8 cellular contexts compared by ENCODE assay signal in genomic region chr1:19208710-19209438, GRCh38. TPM values are rescaled to one million over a fixed set of nuclear protein-coding genes. Genes with fewer than 3 reads are reported as not detected.
DNase-seq lines count a peak whose midpoint lies in the region; ATAC-seq and TF ChIP-seq lines count a peak whose summit lies in the region.

No MANE protein-coding gene starts in this region.

- H3K4me3 Mint-ChIP-seq in HFFc6 (peak overlapping the region; percentile 94), MCF 10A (ENCODE audit: unreplicated experiment) (peak overlapping the region; percentile 79)

- no peaks in the 10 kb centered on the region for H3K9me3 Mint-ChIP-seq in HFFc6
- H3K9me3 Mint-ChIP-seq in MCF 10A (ENCODE audit: unreplicated experiment), result no peaks in the 10 kb centered on the region

- H3K27ac Mint-ChIP-seq in HFFc6, result peak overlapping the region; percentile 93
- H3K27ac Mint-ChIP-seq in MCF 10A (ENCODE audit: low read depth, unreplicated experiment), result peak overlapping the region; percentile 94

- H3K79me1 ChIP-seq in mesenchymal stem cell (replicated peaks; ENCODE audit: low read length, poor library complexity, severe bottlenecking), result no peaks in the 10 kb centered on the region

- no peak overlapping the region for H4K8ac ChIP-seq in mesenchymal stem cell (ENCODE audit: low read length)

- intact Hi-C loops in A673 (cut with micrococcal nuclease; ENCODE audit: unreplicated experiment) (no loop called here), MCF 10A (cut with micrococcal nuclease) (no loop called here)

- H3K27me3 Mint-ChIP-seq in HFFc6 (ENCODE audit: insufficient read depth) (no peaks in the 10 kb centered on the region), MCF 10A (ENCODE audit: insufficient read depth, unreplicated experiment) (no peaks in the 10 kb centered on the region)

- peak overlapping the region; percentile 98 for H3K4me3 ChIP-seq in A673 (ENCODE audit: low read depth, low read length, poor library complexity, severe bottlenecking)
- peak overlapping the region in 1 of 2 experiments; percentile 100 for H3K4me3 ChIP-seq in mesenchymal stem cell (ENCODE audit: insufficient read depth in 1 of 2, low read depth in 1 of 2, low read length in 2 of 2)

- peaks cover 28% of the 10 kb centered on the region for H3K4me1 ChIP-seq in A673 (ENCODE audit: insufficient read depth, low read length, poor library complexity, severe bottlenecking)
- H3K4me1 ChIP-seq in mesenchymal stem cell (ENCODE audit: control insufficient read depth, insufficient read depth, low read depth, low read length), result peaks cover 8% of the 10 kb centered on the region

- no peak overlapping the region for H2AFZ ChIP-seq in mesenchymal stem cell (ENCODE audit: low read depth, low read length)

- TF ChIP-seq CTCF in A673 (conservative IDR thresholded peaks at IDR 0.05; ENCODE audit: low read depth, low read length) (no peak), HFFc6 (IDR thresholded peaks at IDR 0.05) (no peak), MCF 10A (IDR thresholded peaks at IDR 0.05; ENCODE audit: unreplicated experiment) (no peak)

- CTCF ChIA-PET in A673 (lab: Charles Lee) (no interaction called here), MCF 10A (lab: Yijun Ruan, JAX) (interaction anchor here (0.6 to 1.2 kb wide), 2 partner anchors 322 to 612 kb away, joined by 3 read pairs; no protein-coding TSS in a partner anchor)

- DNase-seq in A673 (ENCODE audit: low spot score) (no peak), HFFc6 (peak; percentile 71), MCF 10A (ENCODE audit: unreplicated experiment) (peak; percentile 16), mesenchymal stem cell (peak; percentile 83), NCI-H82 (lab: John Stamatoyannopoulos, UW) (no peak)
- DNase-seq in activated effector memory CD4-positive, alpha-beta T cell treated with anti-CD3 and anti-CD28 coated beads, Interleukin-2, amount 50 U/mL, for 16 hours, result no peak
- no peak for DNase-seq in stimulated activated CD4-positive, alpha-beta T cell treated with anti-CD3 and anti-CD28 coated beads, Interleukin-2, amount 100 ng/mL, for 24 hours

- H2BK5ac ChIP-seq in mesenchymal stem cell (ENCODE audit: low read depth, low read length, poor library complexity, severe bottlenecking), result peak overlapping the region; percentile 88

- POLR2A ChIA-PET in A673 (lab: Charles Lee; ENCODE audit: low non-redundant PET) (no interaction called here), MCF 10A (lab: Yijun Ruan, JAX) (interaction anchor here (0.6 to 3.6 kb wide), 13 partner anchors 10 to 434 kb away, joined by 3 to 18 read pairs (median 4); partner anchors contain the start of genes AKR7A2, EMC1, MRTO4 and SLC66A1)

- H3K27me3 ChIP-seq in A673 (replicated peaks; ENCODE audit: insufficient read depth, low read depth, low read length, poor library complexity) (no peaks in the 10 kb centered on the region), mesenchymal stem cell (ENCODE audit: control insufficient read depth in 1 of 2, insufficient read depth in 1 of 2, low read length in 2 of 2) (no peaks in the 10 kb centered on the region)

- peak overlapping the region in 1 of 2 experiments; percentile 33 for H3K18ac ChIP-seq in mesenchymal stem cell (ENCODE audit: low read depth in 1 of 2, low read length in 2 of 2)

- peaks cover 15% of the 10 kb centered on the region for H3K36me3 ChIP-seq in A673 (ENCODE audit: insufficient read depth, low read length, poor library complexity, severe bottlenecking)
- peaks cover 0 to 12% of the 10 kb centered on the region in 2 experiments for H3K36me3 ChIP-seq in mesenchymal stem cell (ENCODE audit: control insufficient read depth in 1 of 2, insufficient read depth in 2 of 2, low read depth in 1 of 2, low read length in 2 of 2)

- no peak overlapping the region for H3K14ac ChIP-seq in mesenchymal stem cell (ENCODE audit: low read length in 2 of 2)

- no peak overlapping the region for H2AK5ac ChIP-seq in mesenchymal stem cell (ENCODE audit: low read length, severe bottlenecking)

- no peak overlapping the region for H3K23ac ChIP-seq in mesenchymal stem cell (ENCODE audit: low read length in 2 of 2)

- H3K9me3 ChIP-seq in A673 (ENCODE audit: low read depth, low read length, poor library complexity, severe bottlenecking), result no peaks in the 10 kb centered on the region
- no peaks in the 10 kb centered on the region for H3K9me3 ChIP-seq in mesenchymal stem cell (ENCODE audit: control insufficient read depth, low read length)

- no peak overlapping the region for H2BK15ac ChIP-seq in mesenchymal stem cell (ENCODE audit: low read depth, poor library complexity, severe bottlenecking)

- H3K27ac ChIP-seq in A673 (ENCODE audit: low read depth, low read length, poor library complexity, severe bottlenecking) (peak overlapping the region; percentile 97), mesenchymal stem cell (ENCODE audit: low read length, poor library complexity, severe bottlenecking) (peak overlapping the region; percentile 78)

- peak overlapping the region; percentile 99 for H3K9ac ChIP-seq in mesenchymal stem cell (ENCODE audit: low read length)

- H3K36me3 Mint-ChIP-seq in HFFc6 (ENCODE audit: low read depth), result peaks cover 38% of the 10 kb centered on the region
- peaks cover 15% of the 10 kb centered on the region for H3K36me3 Mint-ChIP-seq in MCF 10A (ENCODE audit: insufficient read depth, unreplicated experiment)

- H2BK120ac ChIP-seq in mesenchymal stem cell (ENCODE audit: low read depth, low read length), result no peak overlapping the region

- no peak overlapping the region for H4K91ac ChIP-seq in mesenchymal stem cell (ENCODE audit: low read length)

- H3K4me1 Mint-ChIP-seq in HFFc6 (ENCODE audit: low read depth) (peaks cover 76% of the 10 kb centered on the region), MCF 10A (ENCODE audit: insufficient read depth, unreplicated experiment) (peaks cover 36% of the 10 kb centered on the region)

- H3K4ac ChIP-seq in mesenchymal stem cell (ENCODE audit: low read depth in 1 of 2, low read length in 2 of 2), result peak overlapping the region in 1 of 2 experiments; percentile 17

- no peak overlapping the region for H2BK12ac ChIP-seq in mesenchymal stem cell (ENCODE audit: low read length in 2 of 2)

- ATAC-seq in HG02571 (IDR thresholded peaks at IDR 0.05; ENCODE audit: unreplicated experiment), result no peak

- H3K4me2 ChIP-seq in mesenchymal stem cell (ENCODE audit: low read length, poor library complexity, severe bottlenecking), result peak overlapping the region; percentile 93

- BruUV-seq in A673 (replicated peaks; lab: Mats Ljungman, UMichigan) (TSS peak; percentile 36), MCF 10A (replicated peaks; lab: Mats Ljungman, UMichigan) (no TSS peak)

- WGBS in mesenchymal stem cell, result 9% methylated on average over 3 of the region's 8 CpGs

RNA-seq across cellular contexts. Expression of gene UBR4, which starts 1.2 kb away (rescaled TPM):
- 214 and 221 TPM in 2 replicates for total RNA-seq in A673 (2021)
- total RNA-seq in HFFc6 (2021; fragmentation: NEBNext Ultra II Directional; extraction: Animal tissue kit (Norgen Biotek cat#: 25700)), result 100 to 1,000 TPM in 1 of 6 experiments, 10 to 100 TPM in 5; 74.2 to 116 (median 88.6) TPM
- total RNA-seq in MCF 10A (2022), result 154 and 181 TPM in 2 replicates
- polyA plus RNA-seq in mesenchymal stem cell (2013, experiment 1 of 2), result 36.3 TPM
- polyA plus RNA-seq in mesenchymal stem cell (2013, experiment 2 of 2), result 31.6 TPM

RNA-seq across cellular contexts. Expression of gene EMC1, which starts 42.5 kb away (rescaled TPM):
- total RNA-seq in A673 (2021) (75.9 and 84.3 TPM in 2 replicates), MCF 10A (2022) (75.9 and 77.2 TPM in 2 replicates)
- 100 to 1,000 TPM in 2 of 6 experiments, 10 to 100 TPM in 4; 86.8 to 106 (median 93.6) TPM for total RNA-seq in HFFc6 (2021; fragmentation: NEBNext Ultra II Directional; extraction: Animal tissue kit (Norgen Biotek cat#: 25700))
- 74.7 TPM for polyA plus RNA-seq in mesenchymal stem cell (2013, experiment 1 of 2)
- polyA plus RNA-seq in mesenchymal stem cell (2013, experiment 2 of 2), result 70.3 TPM

RNA-seq across cellular contexts. Expression of gene MRTO4, which starts 42.7 kb away (rescaled TPM):
- total RNA-seq in A673 (2021) (125 and 145 TPM in 2 replicates), MCF 10A (2022) (37.3 and 46.0 TPM in 2 replicates)
- 10 to 100 TPM; 40.0 to 61.9 (median 45.0) TPM for total RNA-seq in HFFc6 (2021; fragmentation: NEBNext Ultra II Directional; extraction: Animal tissue kit (Norgen Biotek cat#: 25700))
- polyA plus RNA-seq in mesenchymal stem cell (2013, experiment 1 of 2), result 19.5 TPM
- polyA plus RNA-seq in mesenchymal stem cell (2013, experiment 2 of 2), result 18.9 TPM

Comparison
In these comparisons a context has a peak if more than half of its experiments do, and no peak if none do; other contexts are left out.
1. DNase-seq: peak in HFFc6 (single experiment), MCF 10A (single experiment) and mesenchymal stem cell (single experiment); none in A673 (single experiment), activated effector memory CD4-positive, alpha-beta T cell treated with anti-CD3 and anti-CD28 coated beads, Interleukin-2, amount 50 U/mL, for 16 hours (single experiment), NCI-H82 (single experiment) and stimulated activated CD4-positive, alpha-beta T cell treated with anti-CD3 and anti-CD28 coated beads, Interleukin-2, amount 100 ng/mL, for 24 hours (0 of 2).